8 cellular contexts compared by ENCODE assay signal in the genomic region with DNA sequence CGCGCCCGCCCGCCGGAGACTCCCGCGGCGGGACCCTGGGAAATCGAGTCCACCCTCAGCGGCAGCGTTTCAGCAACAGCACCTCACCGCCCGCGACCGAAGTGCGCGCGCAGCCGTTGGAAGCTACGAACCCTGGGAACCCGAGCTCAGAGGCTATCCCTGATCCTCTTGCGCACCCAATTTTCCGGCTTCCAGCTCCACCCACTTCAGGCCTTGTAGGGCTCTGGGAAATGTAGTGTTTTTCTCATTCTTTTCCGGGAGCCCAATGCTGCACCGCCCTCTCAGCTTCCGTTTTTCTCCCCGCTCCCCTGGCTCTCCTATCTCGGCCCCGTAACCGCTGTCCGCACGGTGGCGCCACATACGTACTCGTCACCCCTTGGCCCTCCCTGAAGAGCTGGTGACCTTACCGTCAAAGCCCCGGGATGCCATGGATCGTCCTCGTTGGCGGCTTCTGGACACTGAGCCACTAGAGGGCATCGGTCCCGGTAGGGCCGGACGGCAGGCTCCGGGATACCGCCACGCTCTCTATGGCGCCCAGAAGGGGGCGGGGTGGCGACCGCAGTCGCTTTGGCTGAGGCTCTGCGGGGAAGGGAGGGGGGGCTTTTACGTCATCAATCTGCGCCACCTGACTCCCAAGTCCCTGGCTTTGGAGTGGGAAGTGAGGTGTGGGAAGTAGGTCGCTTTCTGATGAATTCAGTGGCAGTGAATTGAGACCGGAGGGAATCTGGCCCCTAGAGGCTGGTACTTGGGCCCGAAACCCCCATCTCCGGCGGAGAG.
DNase-seq lines count a peak whose midpoint lies in the region; ATAC-seq and TF ChIP-seq lines count a peak whose summit lies in the region.

Gene ODR4 (plus strand): TSS at position 687 of the 777 bp plus-strand sequence. CDS start 3,948 bp downstream, outside the sequence.
Gene TPR (minus strand): TSS at position 102 of the 777 bp plus-strand sequence. CDS start 225 bp downstream, outside the sequence.

- peak; percentile 88 for ATAC-seq in GM19023 (IDR thresholded peaks at IDR 0.05; ENCODE audit: unreplicated experiment)
- peak; percentile 83 for ATAC-seq in HG03342 (IDR thresholded peaks at IDR 0.05; ENCODE audit: unreplicated experiment)
- peak; percentile 88 to 89 for ATAC-seq in activated CD4-positive, CD25-positive, alpha-beta regulatory T cell treated with anti-CD3 and anti-CD28 coated beads, Interleukin-2, amount 50 U/mL, for 24 hours

- DNase-seq in AG09319 (ENCODE audit: extremely low read depth, low read depth) = peak; percentile 99
- peak; percentile 99 for DNase-seq in NCI-H446 (lab: John Stamatoyannopoulos, UW)
- DNase-seq in cerebellar nuclear complex (lab: John Stamatoyannopoulos, UW) = peak; percentile 78 to 98
- DNase-seq in islet precursor cell = peak; percentile 99
- DNase-seq in stimulated activated CD4-positive, alpha-beta T cell treated with anti-CD3 and anti-CD28 coated beads, Interleukin-15, amount 100 ng/mL, for 1 hour (ENCODE audit: low read depth in 1 of 2, low spot score in 1 of 2) = peak; percentile 86 to 93

- peak; percentile 90 for TF ChIP-seq CTCF in AG09319 (IDR thresholded peaks at IDR 0.05; ENCODE audit: low read depth, low read length)

Comparison
In these comparisons a context has a peak if more than half of its experiments do, and no peak if none do; other contexts are left out.
1. Peak in every context shown above with its lines: DNase-seq and ATAC-seq.